ENCODE assay signal across 1 cellular context in genomic region chr3:118850687-118851086, GRCh38.
TF ChIP-seq lines count a peak whose summit lies in the region.

No MANE protein-coding gene starts in this region.

TF ChIP-seq in GM23338, 12 proteins besides CTCF, POLR2A, EP300 and RAD21 (continued from another document):
- no peak for TF ChIP-seq ETS1 (IDR thresholded peaks at IDR 0.05)
- TF ChIP-seq, protein P1, sequence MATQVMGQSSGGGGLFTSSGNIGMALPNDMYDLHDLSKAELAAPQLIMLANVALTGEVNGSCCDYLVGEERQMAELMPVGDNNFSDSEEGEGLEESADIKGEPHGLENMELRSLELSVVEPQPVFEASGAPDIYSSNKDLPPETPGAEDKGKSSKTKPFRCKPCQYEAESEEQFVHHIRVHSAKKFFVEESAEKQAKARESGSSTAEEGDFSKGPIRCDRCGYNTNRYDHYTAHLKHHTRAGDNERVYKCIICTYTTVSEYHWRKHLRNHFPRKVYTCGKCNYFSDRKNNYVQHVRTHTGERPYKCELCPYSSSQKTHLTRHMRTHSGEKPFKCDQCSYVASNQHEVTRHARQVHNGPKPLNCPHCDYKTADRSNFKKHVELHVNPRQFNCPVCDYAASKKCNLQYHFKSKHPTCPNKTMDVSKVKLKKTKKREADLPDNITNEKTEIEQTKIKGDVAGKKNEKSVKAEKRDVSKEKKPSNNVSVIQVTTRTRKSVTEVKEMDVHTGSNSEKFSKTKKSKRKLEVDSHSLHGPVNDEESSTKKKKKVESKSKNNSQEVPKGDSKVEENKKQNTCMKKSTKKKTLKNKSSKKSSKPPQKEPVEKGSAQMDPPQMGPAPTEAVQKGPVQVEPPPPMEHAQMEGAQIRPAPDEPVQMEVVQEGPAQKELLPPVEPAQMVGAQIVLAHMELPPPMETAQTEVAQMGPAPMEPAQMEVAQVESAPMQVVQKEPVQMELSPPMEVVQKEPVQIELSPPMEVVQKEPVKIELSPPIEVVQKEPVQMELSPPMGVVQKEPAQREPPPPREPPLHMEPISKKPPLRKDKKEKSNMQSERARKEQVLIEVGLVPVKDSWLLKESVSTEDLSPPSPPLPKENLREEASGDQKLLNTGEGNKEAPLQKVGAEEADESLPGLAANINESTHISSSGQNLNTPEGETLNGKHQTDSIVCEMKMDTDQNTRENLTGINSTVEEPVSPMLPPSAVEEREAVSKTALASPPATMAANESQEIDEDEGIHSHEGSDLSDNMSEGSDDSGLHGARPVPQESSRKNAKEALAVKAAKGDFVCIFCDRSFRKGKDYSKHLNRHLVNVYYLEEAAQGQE (IDR thresholded peaks at IDR 0.05; ENCODE audit: unreplicated experiment): no peak
